Comparison of ENCODE assay signal across 8 cellular contexts in genomic region chr1:116373451-116374339, GRCh38. TPM values are rescaled to one million over a fixed set of nuclear protein-coding genes. Genes with fewer than 3 reads are reported as not detected.
DNase-seq lines count a peak whose midpoint lies in the region; ATAC-seq and TF ChIP-seq lines count a peak whose summit lies in the region.

No MANE protein-coding gene starts in this region.

- peak overlapping the region in 1 of 2 experiments; percentile 61 for H2BK12ac ChIP-seq in mesenchymal stem cell (ENCODE audit: low read length in 2 of 2)

- no peaks in the 10 kb centered on the region for H3K9me2 ChIP-seq in HCT116 (ENCODE audit: insufficient read depth)

- peak overlapping the region; percentile 45 for H4K91ac ChIP-seq in mesenchymal stem cell (ENCODE audit: low read length)

- no peak for TF ChIP-seq POLR2A in HCT116 (IDR thresholded peaks at IDR 0.05; ENCODE audit: borderline replicate concordance, extremely low read depth, insufficient read depth, insufficient read length)

- H3K18ac ChIP-seq in mesenchymal stem cell (ENCODE audit: low read depth in 1 of 2, low read length in 2 of 2): peak overlapping the region; percentile 96 to 97

- DNase-seq in DND-41 (peak; percentile 77), HCT116 (ENCODE audit: low read depth, low spot score) (no peak), NCI-H2171 treated with DMSO at 0.1 percent for 48 hours (lab: John Stamatoyannopoulos, UW) (peak; percentile 57), mesenchymal stem cell (peak; percentile 60), KG1 (lab: John Stamatoyannopoulos, UW) (no peak)
- peak; percentile 73 for DNase-seq in activated CD4-positive, alpha-beta memory T cell treated with anti-CD3 and anti-CD28 coated beads for 36 hours
- DNase-seq in effector memory CD4-positive, alpha-beta T cell: peak; percentile 43 to 57 (median 46)
- peak; percentile 34 to 38 for DNase-seq in stimulated activated CD8-positive, alpha-beta memory T cell treated with anti-CD3 and anti-CD28 coated beads, Interleukin-15, amount 100 ng/mL, for 48 hours (ENCODE audit: low read depth in 2 of 2)

- TF ChIP-seq CTCF in DND-41 (IDR thresholded peaks at IDR 0.05; ENCODE audit: borderline replicate concordance, extremely low read depth, low read length, poor library complexity, severe bottlenecking) (no peak), HCT116 (IDR thresholded peaks at IDR 0.05 in 2 of 3, conservative IDR thresholded peaks at IDR 0.05 in 1 of 3; ENCODE audit: borderline replicate concordance in 1 of 3, insufficient read depth in 1 of 3, low read depth in 2 of 3, low read length in 2 of 3) (no peak)

- H3K9me3 ChIP-seq in DND-41 (ENCODE audit: insufficient read depth, low read length, severe bottlenecking) (no peaks in the 10 kb centered on the region), HCT116 (ENCODE audit: control insufficient read depth in 1 of 2, insufficient read depth in 1 of 2, low read depth in 1 of 2, low read length in 2 of 2) (no peaks in the 10 kb centered on the region), mesenchymal stem cell (ENCODE audit: control insufficient read depth, low read length) (no peaks in the 10 kb centered on the region)
- no peaks in the 10 kb centered on the region for H3K9me3 ChIP-seq in effector memory CD4-positive, alpha-beta T cell (ENCODE audit: control insufficient read depth, low read length)

- H3K4me2 ChIP-seq in DND-41 (ENCODE audit: insufficient read depth, low read length) (peak overlapping the region; percentile 95), HCT116 (ENCODE audit: low read length) (peak overlapping the region; percentile 97), mesenchymal stem cell (ENCODE audit: low read length, poor library complexity, severe bottlenecking) (peak overlapping the region; percentile 98)

- H2BK120ac ChIP-seq in mesenchymal stem cell (ENCODE audit: low read depth, low read length): peak overlapping the region; percentile 95

- H3K4me1 ChIP-seq in DND-41 (ENCODE audit: insufficient read depth, low read length) (peaks cover 36% of the 10 kb centered on the region), HCT116 (ENCODE audit: control insufficient read depth in 1 of 2, insufficient read depth in 2 of 2, low read length in 2 of 2) (peaks cover 41 to 56% of the 10 kb centered on the region in 2 experiments), mesenchymal stem cell (ENCODE audit: control insufficient read depth, insufficient read depth, low read depth, low read length) (peaks cover 11% of the 10 kb centered on the region)
- peaks cover 42% of the 10 kb centered on the region for H3K4me1 ChIP-seq in effector memory CD4-positive, alpha-beta T cell (ENCODE audit: control insufficient read depth, insufficient read depth, low read length, poor library complexity, severe bottlenecking)

- H3K4me3 Mint-ChIP-seq in activated CD4-positive, alpha-beta memory T cell treated with anti-CD3 and anti-CD28 coated beads for 36 hours: peak overlapping the region; percentile 88

- H3K9me3 Mint-ChIP-seq in activated CD4-positive, alpha-beta memory T cell treated with anti-CD3 and anti-CD28 coated beads for 36 hours: no peaks in the 10 kb centered on the region

- RAD21 ChIA-PET in HCT116 (lab: Charles Lee; ENCODE audit: low non-redundant PET in 1 of 2, low total read pairs in 2 of 2, uncharacterized antibody in 2 of 2, unreplicated experiment in 2 of 2): no interaction called here

- CTCF ChIA-PET in HCT116 (lab: Charles Lee): interaction anchor here (1.5 kb wide), 1 partner anchor 235 kb away, joined by 3 read pairs; no protein-coding TSS in a partner anchor
- CTCF ChIA-PET in activated CD4-positive, alpha-beta memory T cell treated with anti-CD3 and anti-CD28 coated beads for 36 hours (lab: Charles Lee): interaction anchor here (1.7 to 4.3 kb wide), 2 partner anchors 111 to 234 kb away, joined by 5 to 16 read pairs; no protein-coding TSS in a partner anchor

- H3K79me1 ChIP-seq in mesenchymal stem cell (replicated peaks; ENCODE audit: low read length, poor library complexity, severe bottlenecking): no peaks in the 10 kb centered on the region

- peak overlapping the region; percentile 21 for H2AK5ac ChIP-seq in mesenchymal stem cell (ENCODE audit: low read length, severe bottlenecking)

- H4K8ac ChIP-seq in mesenchymal stem cell (ENCODE audit: low read length): peak overlapping the region; percentile 88

- peak overlapping the region in 1 of 2 experiments; percentile 88 for H3K23ac ChIP-seq in mesenchymal stem cell (ENCODE audit: low read length in 2 of 2)

- peaks cover 2% of the 10 kb centered on the region for H3K27me3 Mint-ChIP-seq in activated CD4-positive, alpha-beta memory T cell treated with anti-CD3 and anti-CD28 coated beads for 36 hours

- H3K27ac ChIP-seq in DND-41 (ENCODE audit: low read length) (peak overlapping the region; percentile 73), HCT116 (ENCODE audit: low read depth, low read length) (peak overlapping the region; percentile 72), mesenchymal stem cell (ENCODE audit: low read length, poor library complexity, severe bottlenecking) (peak overlapping the region; percentile 63)
- peak overlapping the region; percentile 98 for H3K27ac ChIP-seq in effector memory CD4-positive, alpha-beta T cell (ENCODE audit: insufficient read depth, low read length, poor library complexity, severe bottlenecking)

- H3K4me3 ChIP-seq in DND-41 (ENCODE audit: low read depth in 1 of 2, low read length in 2 of 2) (peak overlapping the region; percentile 61 to 86), HCT116 (replicated peaks in 1 of 2; ENCODE audit: low read depth in 1 of 2, low read length in 2 of 2) (peak overlapping the region; percentile 68 to 81), mesenchymal stem cell (ENCODE audit: insufficient read depth in 1 of 2, low read depth in 1 of 2, low read length in 2 of 2) (peak overlapping the region; percentile 94 to 95)
- peak overlapping the region; percentile 93 for H3K4me3 ChIP-seq in effector memory CD4-positive, alpha-beta T cell (ENCODE audit: insufficient read depth, low read depth, low read length, poor library complexity, severe bottlenecking)

- peak overlapping the region in 1 of 2 experiments; percentile 95 for H3K14ac ChIP-seq in mesenchymal stem cell (ENCODE audit: low read length in 2 of 2)

- no peak for TF ChIP-seq RAD21 in HCT116 (IDR thresholded peaks at IDR 0.05; ENCODE audit: low read depth)

- intact Hi-C loops in HCT116 (cut with micrococcal nuclease): no loop called here
- intact Hi-C loops in activated CD4-positive, alpha-beta memory T cell treated with anti-CD3 and anti-CD28 coated beads for 36 hours (cut with micrococcal nuclease): loop anchor here (10.0 kb wide), 3 partner anchors 361 to 1231 kb away; partner anchors contain the start of genes MAN1A2 and TENT5C

- H4K20me1 ChIP-seq in DND-41 (ENCODE audit: insufficient read depth, low read length) (peaks cover 38% of the 10 kb centered on the region; the same call in 1 of the 2 replicates), HCT116 (ENCODE audit: insufficient read depth) (peaks cover 21% of the 10 kb centered on the region; the same call in 1 of the 2 replicates)

- peak overlapping the region; percentile 80 for H2BK15ac ChIP-seq in mesenchymal stem cell (ENCODE audit: low read depth, poor library complexity, severe bottlenecking)

- 1% methylated on average over 42 of the region's 82 CpGs for WGBS in mesenchymal stem cell

- POLR2A ChIA-PET in HCT116 (lab: Charles Lee): interaction anchor here (1.0 kb wide), 1 partner anchor 8 kb away, joined by 3 read pairs; no protein-coding TSS in a partner anchor
- POLR2A ChIA-PET in activated CD4-positive, alpha-beta memory T cell treated with anti-CD3 and anti-CD28 coated beads for 36 hours (lab: Charles Lee): interaction anchor here (0.8 to 2.8 kb wide), 5 partner anchors 14 to 388 kb away, joined by 3 to 13 read pairs (median 3); no protein-coding TSS in a partner anchor

- peak overlapping the region; percentile 54 for H2BK5ac ChIP-seq in mesenchymal stem cell (ENCODE audit: low read depth, low read length, poor library complexity, severe bottlenecking)

- H3K4me1 Mint-ChIP-seq in activated CD4-positive, alpha-beta memory T cell treated with anti-CD3 and anti-CD28 coated beads for 36 hours (ENCODE audit: low read depth): peaks cover 40% of the 10 kb centered on the region

- ATAC-seq in DND-41 (ENCODE audit: insufficient read depth, low read depth) (peak; percentile 74), HCT116 (peak; percentile 57)

- H3K36me3 Mint-ChIP-seq in activated CD4-positive, alpha-beta memory T cell treated with anti-CD3 and anti-CD28 coated beads for 36 hours: peaks cover 16% of the 10 kb centered on the region

- H3K36me3 ChIP-seq in DND-41 (ENCODE audit: insufficient read depth, low read length) (peaks cover 3% of the 10 kb centered on the region; the same call in 1 of the 2 replicates), HCT116 (ENCODE audit: control insufficient read depth in 1 of 2, insufficient read depth in 2 of 2, low read length in 2 of 2) (no peaks in the 10 kb centered on the region; a peak in 1 of 4 replicates), mesenchymal stem cell (ENCODE audit: control insufficient read depth in 1 of 2, insufficient read depth in 2 of 2, low read depth in 1 of 2, low read length in 2 of 2) (no peaks in the 10 kb centered on the region)
- H3K36me3 ChIP-seq in effector memory CD4-positive, alpha-beta T cell (ENCODE audit: control insufficient read depth, insufficient read depth, low read length): peaks cover 3% of the 10 kb centered on the region

- H2AFZ ChIP-seq in DND-41 (ENCODE audit: low read depth, low read length): peak overlapping the region; percentile 90
- no peak overlapping the region for H2AFZ ChIP-seq in HCT116 (ENCODE audit: low read depth, low read length, poor library complexity, severe bottlenecking)
- H2AFZ ChIP-seq in mesenchymal stem cell (ENCODE audit: low read depth, low read length): peak overlapping the region; percentile 96

- BruUV-seq in HCT116 (replicated peaks; lab: Mats Ljungman, UMichigan): no TSS peak

- H3K27me3 ChIP-seq in DND-41 (ENCODE audit: insufficient read depth, low read length, poor library complexity): no peaks in the 10 kb centered on the region
- H3K27me3 ChIP-seq in HCT116 (ENCODE audit: insufficient read depth, low read length): no peaks in the 10 kb centered on the region
- H3K27me3 ChIP-seq in effector memory CD4-positive, alpha-beta T cell (replicated peaks; ENCODE audit: control insufficient read depth, insufficient read depth, low read length, poor library complexity, severe bottlenecking): no peaks in the 10 kb centered on the region
- no peaks in the 10 kb centered on the region for H3K27me3 ChIP-seq in mesenchymal stem cell (ENCODE audit: control insufficient read depth in 1 of 2, insufficient read depth in 1 of 2, low read length in 2 of 2)

- peak overlapping the region; percentile 97 for H3K27ac Mint-ChIP-seq in activated CD4-positive, alpha-beta memory T cell treated with anti-CD3 and anti-CD28 coated beads for 36 hours

- peak overlapping the region; percentile 86 for H3K9ac ChIP-seq in DND-41 (ENCODE audit: low read depth, low read length)
- H3K9ac ChIP-seq in HCT116 (ENCODE audit: low read length): peak overlapping the region; percentile 90
- H3K9ac ChIP-seq in mesenchymal stem cell (ENCODE audit: low read length): peak overlapping the region; percentile 94

- H3K79me2 ChIP-seq in DND-41 (ENCODE audit: insufficient read depth, low read length) (peaks cover 49% of the 10 kb centered on the region), HCT116 (ENCODE audit: insufficient read depth, low read length) (peaks cover 55% of the 10 kb centered on the region)

- H3K4ac ChIP-seq in mesenchymal stem cell (ENCODE audit: low read depth in 1 of 2, low read length in 2 of 2): peak overlapping the region; percentile 85 to 90

RNA-seq across cellular contexts. Expression of gene ATP1A1, which starts 0.7 kb away (rescaled TPM):
- total RNA-seq in HCT116 (2021; ENCODE audit: unreplicated experiment): 290 TPM
- 325 and 338 TPM in 2 replicates for polyA plus RNA-seq in HCT116 (2012)
- total RNA-seq in activated CD4-positive, alpha-beta memory T cell treated with anti-CD3 and anti-CD28 coated beads for 36 hours: 100 to 1,000 TPM; 253 to 258 TPM
- 128 TPM for polyA plus RNA-seq in mesenchymal stem cell (2013, experiment 1 of 2)
- polyA plus RNA-seq in mesenchymal stem cell (2013, experiment 2 of 2): 126 TPM

Comparison
In these comparisons a context has a peak if more than half of its experiments do, and no peak if none do; other contexts are left out.
1. DNase-seq: peak in DND-41 (single experiment), NCI-H2171 treated with DMSO at 0.1 percent for 48 hours (single experiment), activated CD4-positive, alpha-beta memory T cell treated with anti-CD3 and anti-CD28 coated beads for 36 hours (single experiment), effector memory CD4-positive, alpha-beta T cell (3 of 3), mesenchymal stem cell (single experiment) and stimulated activated CD8-positive, alpha-beta memory T cell treated with anti-CD3 and anti-CD28 coated beads, Interleukin-15, amount 100 ng/mL, for 48 hours (2 of 2); none in HCT116 (single experiment) and KG1 (single experiment).
2. Peak in every context shown above with its lines, with median percentiles within 50 percentile points of each other: H3K27ac ChIP-seq, H3K4me2 ChIP-seq, H3K4me3 ChIP-seq and H3K9ac ChIP-seq.